ENCODE assay signal across 18 cellular contexts in the genomic region with DNA sequence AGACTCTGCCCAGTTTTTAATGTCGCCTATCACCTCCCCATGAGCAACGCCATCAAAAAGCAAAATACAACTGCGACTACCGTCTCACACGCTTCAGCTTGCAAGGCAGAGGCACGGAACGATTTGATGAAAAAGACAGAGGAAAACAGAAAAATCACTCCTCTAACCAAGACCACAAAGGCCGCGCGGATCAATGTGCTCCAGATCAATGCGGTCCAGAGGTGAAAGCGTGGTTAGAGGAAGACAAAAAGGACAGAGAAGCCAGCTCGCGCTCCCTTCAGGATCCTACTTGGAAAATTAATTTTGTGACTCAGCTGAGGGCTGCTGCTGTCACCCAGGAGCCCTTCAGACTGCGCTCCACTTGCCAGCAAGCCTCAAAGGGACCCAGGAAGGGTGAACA.
"Had no signal": no experiment of that assay in that cellular context is flagged by ENCODE, and none has a peak within 500 bp of the region (broad histone marks: within the 10 kb centered on the region; RNA-seq: fewer than 3 reads in every experiment).

No MANE protein-coding gene starts in this region.

- H3K4me3 Mint-ChIP-seq: activated CD4-positive, alpha-beta memory T cell treated with anti-CD3 and anti-CD28 coated beads, Interleukin-2, amount 10 ng/mL, durations not matched to agents 7 days and 5 days; activated CD4-positive, alpha-beta T cell treated with anti-CD3 and anti-CD28 coated beads for 36 hours; activated naive CD4-positive, alpha-beta T cell treated with anti-CD3 and anti-CD28 coated beads, Interleukin-2, amount 50 U/mL, for 24 hours; dendritic cell treated with granulocyte-macrophage colony-stimulating factor and Interleukin-4, amounts not matched to agents 40 ng/mL and 50 ng/mL, for 4 days; naive thymus-derived CD4-positive, alpha-beta T cell; stimulated activated naive CD8-positive, alpha-beta T cell treated with anti-CD3 and anti-CD28 coated beads, Interleukin-15, Interleukin-2, amounts not matched to agents 100 ng/mL and 50 ng/mL, for 24 hours; T-helper 1 cell treated with Interleukin-12 subunit alpha and Interleukin-12 subunit beta and Interleukin-4 antibody, amounts not matched to agents 30 μg/mL and 1 μg/mL, for 36 hours had no signal

- H3K27me3 Mint-ChIP-seq: activated CD4-positive, alpha-beta T cell treated with anti-CD3 and anti-CD28 coated beads for 36 hours; activated naive CD4-positive, alpha-beta T cell treated with anti-CD3 and anti-CD28 coated beads, Interleukin-2, amount 50 U/mL, for 24 hours; stimulated activated naive CD8-positive, alpha-beta T cell treated with anti-CD3 and anti-CD28 coated beads, Interleukin-15, Interleukin-2, amounts not matched to agents 100 ng/mL and 50 ng/mL, for 24 hours had no signal

- H3K9me3 ChIP-seq: adrenal gland, gastrocnemius medialis, right atrium auricular region, upper lobe of left lung had no signal

- H3K4me3 ChIP-seq: adrenal gland, gastrocnemius medialis, right atrium auricular region, upper lobe of left lung had no signal

- H3K27ac ChIP-seq: adrenal gland, gastrocnemius medialis, right atrium auricular region, upper lobe of left lung, WERI-Rb-1 had no signal

- H3K27ac Mint-ChIP-seq: activated CD4-positive, alpha-beta memory T cell treated with anti-CD3 and anti-CD28 coated beads, Interleukin-2, amount 10 ng/mL, durations not matched to agents 7 days and 5 days; activated CD4-positive, alpha-beta T cell treated with anti-CD3 and anti-CD28 coated beads for 36 hours; activated naive CD4-positive, alpha-beta T cell treated with anti-CD3 and anti-CD28 coated beads, Interleukin-2, amount 50 U/mL, for 24 hours; activated T-helper 2 cell treated with anti-CD3 and anti-CD28 coated beads, Interferon-gamma antibody, Interleukin-2, Interleukin-4, amounts not matched to agents 10 μg/mL and 5 μg/mL and 100 μg/mL, durations not matched to agents 14 hours and 24 hours and 36 hours; dendritic cell treated with granulocyte-macrophage colony-stimulating factor and Interleukin-4, amounts not matched to agents 40 ng/mL and 50 ng/mL, for 4 days; stimulated activated naive CD8-positive, alpha-beta T cell treated with anti-CD3 and anti-CD28 coated beads, Interleukin-15, Interleukin-2, amounts not matched to agents 100 ng/mL and 50 ng/mL, for 24 hours; T-helper 1 cell treated with Interleukin-12 subunit alpha and Interleukin-12 subunit beta and Interleukin-4 antibody, amounts not matched to agents 30 μg/mL and 1 μg/mL, for 36 hours had no signal

- H3K4me1 Mint-ChIP-seq: activated CD4-positive, alpha-beta memory T cell treated with anti-CD3 and anti-CD28 coated beads, Interleukin-2, amount 10 ng/mL, durations not matched to agents 7 days and 5 days; activated CD4-positive, alpha-beta T cell treated with anti-CD3 and anti-CD28 coated beads for 36 hours; activated naive CD4-positive, alpha-beta T cell treated with anti-CD3 and anti-CD28 coated beads, Interleukin-2, amount 50 U/mL, for 24 hours had no signal

- DNase-seq: activated CD4-positive, alpha-beta memory T cell treated with anti-CD3 and anti-CD28 coated beads, Interleukin-2, amount 10 ng/mL, durations not matched to agents 7 days and 5 days; activated CD4-positive, alpha-beta T cell treated with anti-CD3 and anti-CD28 coated beads for 36 hours; central memory CD4-positive, alpha-beta T cell; erythroblast; gastrocnemius medialis; mammary epithelial cell; naive thymus-derived CD4-positive, alpha-beta T cell; SIG-M5; small intestine; upper lobe of left lung; WERI-Rb-1 had no signal

- ATAC-seq: activated CD4-positive, alpha-beta T cell treated with anti-CD3 and anti-CD28 coated beads for 36 hours; gastrocnemius medialis; naive thymus-derived CD4-positive, alpha-beta T cell had no signal

- H3K36me3 ChIP-seq: adrenal gland, gastrocnemius medialis, right atrium auricular region, upper lobe of left lung, WERI-Rb-1 had no signal

- H3K27me3 ChIP-seq: adrenal gland, gastrocnemius medialis, right atrium auricular region, upper lobe of left lung had no signal

- H3K4me1 ChIP-seq: adrenal gland, gastrocnemius medialis, right atrium auricular region, upper lobe of left lung had no signal

- H3K9me3 Mint-ChIP-seq: activated CD4-positive, alpha-beta memory T cell treated with anti-CD3 and anti-CD28 coated beads, Interleukin-2, amount 10 ng/mL, durations not matched to agents 7 days and 5 days; activated naive CD4-positive, alpha-beta T cell treated with anti-CD3 and anti-CD28 coated beads, Interleukin-2, amount 50 U/mL, for 24 hours; activated T-helper 2 cell treated with anti-CD3 and anti-CD28 coated beads, Interferon-gamma antibody, Interleukin-2, Interleukin-4, amounts not matched to agents 10 μg/mL and 5 μg/mL and 100 μg/mL, durations not matched to agents 14 hours and 24 hours and 36 hours; dendritic cell treated with granulocyte-macrophage colony-stimulating factor and Interleukin-4, amounts not matched to agents 40 ng/mL and 50 ng/mL, for 4 days; naive thymus-derived CD4-positive, alpha-beta T cell; stimulated activated naive CD8-positive, alpha-beta T cell treated with anti-CD3 and anti-CD28 coated beads, Interleukin-15, Interleukin-2, amounts not matched to agents 100 ng/mL and 50 ng/mL, for 24 hours; T-helper 1 cell treated with Interleukin-12 subunit alpha and Interleukin-12 subunit beta and Interleukin-4 antibody, amounts not matched to agents 30 μg/mL and 1 μg/mL, for 36 hours had no signal

- H3K36me3 Mint-ChIP-seq: naive thymus-derived CD4-positive, alpha-beta T cell had no signal
